8 cellular contexts compared by ENCODE assay signal in the genomic region with DNA sequence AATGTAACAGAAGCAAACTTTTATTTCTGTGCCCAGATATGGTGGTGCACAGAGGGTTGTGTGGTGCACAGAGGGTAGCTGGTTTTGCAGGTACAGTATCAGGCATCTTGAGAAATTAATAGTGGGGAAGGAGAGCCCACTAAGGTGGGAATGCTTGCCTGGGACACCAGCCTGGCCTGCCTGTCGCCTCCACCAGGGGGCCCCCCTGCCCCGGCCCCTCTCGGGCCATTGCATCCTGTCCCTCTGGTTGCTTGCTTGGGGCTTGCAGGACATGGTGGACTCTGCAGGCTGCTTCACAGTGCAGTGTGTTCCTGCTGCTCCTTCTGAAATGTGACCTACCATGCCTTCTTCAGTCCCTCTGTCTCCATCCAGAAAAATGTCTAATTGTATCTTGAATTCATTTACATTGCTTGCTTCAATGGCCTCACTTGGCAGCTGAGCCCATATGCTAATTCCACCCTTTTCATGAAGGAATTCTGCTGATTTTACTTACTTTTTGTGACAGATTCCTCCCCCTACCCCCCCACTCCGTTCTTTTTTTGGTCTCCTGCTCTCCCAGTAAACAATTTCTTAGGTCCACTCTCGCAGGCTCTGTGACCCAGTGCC.
DNase-seq lines count a peak whose midpoint lies in the region; FAIRE-seq and TF ChIP-seq lines count a peak whose summit lies in the region.

No MANE protein-coding gene starts in this region.

- H3K27ac Mint-ChIP-seq in astrocyte (ENCODE audit: unreplicated experiment): no peak overlapping the region

- H4K20me1 ChIP-seq in astrocyte (ENCODE audit: insufficient read depth, low read length): peaks cover 28% of the 10 kb centered on the region
- no peaks in the 10 kb centered on the region for H4K20me1 ChIP-seq in hepatocyte (ENCODE audit: insufficient read depth, poor library complexity, severe bottlenecking)

- H3K4me2 ChIP-seq in astrocyte (ENCODE audit: low read length) (no peak overlapping the region), hepatocyte (no peak overlapping the region)

- H3K4me1 Mint-ChIP-seq in astrocyte (ENCODE audit: low read depth, unreplicated experiment): peaks cover 8% of the 10 kb centered on the region

- H3K4me3 Mint-ChIP-seq in astrocyte (ENCODE audit: unreplicated experiment): no peak overlapping the region

- peaks cover 8% of the 10 kb centered on the region for H3K9me3 Mint-ChIP-seq in astrocyte (ENCODE audit: unreplicated experiment)

- DNase-seq in NCI-H748 (lab: John Stamatoyannopoulos, UW; ENCODE audit: unreplicated experiment): peak; percentile 36
- no peak for DNase-seq in NCI-H748 treated with DMSO at 0.1 percent for 48 hours (lab: John Stamatoyannopoulos, UW)
- DNase-seq in NCI-H69 (lab: John Stamatoyannopoulos, UW): peak; percentile 43
- no peak for DNase-seq in astrocyte (ENCODE audit: low read depth)
- peak; percentile 28 for DNase-seq in hepatocyte (ENCODE audit: low spot score)
- peak; percentile 14 to 18 for DNase-seq in stimulated activated CD4-positive, alpha-beta T cell treated with anti-CD3 and anti-CD28 coated beads, Interleukin-4, amount 100 ng/mL, for 48 hours (ENCODE audit: low read depth in 2 of 2)
- DNase-seq in foreskin melanocyte: no peak
- no peak for DNase-seq in KG1 (lab: John Stamatoyannopoulos, UW)

- H3K36me3 Mint-ChIP-seq in astrocyte (ENCODE audit: low read depth, unreplicated experiment): no peaks in the 10 kb centered on the region

- no peak overlapping the region for H2AFZ ChIP-seq in astrocyte (ENCODE audit: low read depth, low read length)
- no peak overlapping the region for H2AFZ ChIP-seq in hepatocyte

- FAIRE-seq in astrocyte (lab: Jason Lieb, UNC): no peak

- H3K27ac ChIP-seq in astrocyte (ENCODE audit: low read depth, low read length) (no peak overlapping the region), hepatocyte (no peak overlapping the region)

- no peaks in the 10 kb centered on the region for H3K9me2 ChIP-seq in hepatocyte (replicated peaks; ENCODE audit: insufficient read depth)

- H3K79me2 ChIP-seq in astrocyte (ENCODE audit: insufficient read depth, low read length) (no peaks in the 10 kb centered on the region), hepatocyte (no peaks in the 10 kb centered on the region)

- no peaks in the 10 kb centered on the region for H3K27me3 Mint-ChIP-seq in astrocyte (ENCODE audit: low read depth, unreplicated experiment)

- H3K27me3 ChIP-seq in astrocyte (ENCODE audit: insufficient read depth, low read length) (no peaks in the 10 kb centered on the region), hepatocyte (no peaks in the 10 kb centered on the region)

- TF ChIP-seq CTCF in astrocyte (IDR thresholded peaks at IDR 0.05; ENCODE audit: insufficient read depth, low read depth, low read length) (peak; percentile 67), hepatocyte (IDR thresholded peaks at IDR 0.05; ENCODE audit: poor library complexity) (peak; percentile 51)

- H3K36me3 ChIP-seq in astrocyte (ENCODE audit: insufficient read depth, low read length): no peaks in the 10 kb centered on the region
- H3K36me3 ChIP-seq in hepatocyte (replicated peaks; ENCODE audit: insufficient read depth, low read depth): no peaks in the 10 kb centered on the region

- 52% methylated on average over 5 of the region's 5 CpGs for WGBS in hepatocyte (ENCODE audit: low lambda C conversion rate, missing lambda C conversion rate)

- H3K4me1 ChIP-seq in astrocyte (ENCODE audit: insufficient read depth, low read length) (no peaks in the 10 kb centered on the region), hepatocyte (ENCODE audit: insufficient read depth) (peaks cover 8% of the 10 kb centered on the region)

- no peak overlapping the region for H3K9ac ChIP-seq in astrocyte (ENCODE audit: low read length)

- H3K4me3 ChIP-seq in astrocyte (ENCODE audit: insufficient read depth, low read depth, low read length) (no peak overlapping the region), hepatocyte (no peak overlapping the region)

- H3K9me3 ChIP-seq in astrocyte (ENCODE audit: insufficient read depth, low read depth, low read length): no peaks in the 10 kb centered on the region
- H3K9me3 ChIP-seq in hepatocyte (ENCODE audit: low read depth): no peaks in the 10 kb centered on the region

Comparison
In these comparisons a context has a peak if more than half of its experiments do, and no peak if none do; other contexts are left out.
1. DNase-seq: peak in NCI-H748 (single experiment), NCI-H69 (single experiment), hepatocyte (single experiment) and stimulated activated CD4-positive, alpha-beta T cell treated with anti-CD3 and anti-CD28 coated beads, Interleukin-4, amount 100 ng/mL, for 48 hours (2 of 2); none in NCI-H748 treated with DMSO at 0.1 percent for 48 hours (single experiment), astrocyte (single experiment), foreskin melanocyte (single experiment) and KG1 (single experiment).